ENCODE assay signal across 8 cellular contexts in genomic region chr5:50745221-50745620, GRCh38.
DNase-seq lines count a peak whose midpoint lies in the region; ATAC-seq and TF ChIP-seq lines count a peak whose summit lies in the region.

No MANE protein-coding gene starts in this region.

- TF ChIP-seq CTCF in GM06990 (IDR thresholded peaks at IDR 0.05; ENCODE audit: insufficient read depth, low read length, poor library complexity, severe bottlenecking) (no peak), sigmoid colon (IDR thresholded peaks at IDR 0.05) (no peak)

- DNase-seq in GM06990 (ENCODE audit: extremely low read depth, insufficient read length) (no peak), NCI-H1417 (lab: John Stamatoyannopoulos, UW) (peak; percentile 22 to 80 (median 48)), sigmoid colon (no peak), iPS-NIHi11 (ENCODE audit: low spot score) (no peak)
- no peak for DNase-seq in central memory CD8-positive, alpha-beta T cell (ENCODE audit: low spot score in 2 of 2)
- DNase-seq in stimulated activated CD4-positive, alpha-beta T cell treated with anti-CD3 and anti-CD28 coated beads, Interleukin-4, amount 100 ng/mL, for 1 hour = no peak
- no peak for DNase-seq in activated effector memory CD4-positive, alpha-beta T cell treated with anti-CD3 and anti-CD28 coated beads, Interleukin-2, amount 50 U/mL, for 16 hours

- H3K36me3 ChIP-seq in GM06990 (ENCODE audit: control insufficient read depth, insufficient read depth, low read length) = no peaks in the 10 kb centered on the region
- H3K36me3 ChIP-seq in sigmoid colon = no peaks in the 10 kb centered on the region

- H3K4me3 Mint-ChIP-seq in central memory CD8-positive, alpha-beta T cell = peak overlapping the region; percentile 66

- no peak for TF ChIP-seq EP300 in sigmoid colon (IDR thresholded peaks at IDR 0.05)

- H3K9me3 ChIP-seq in sigmoid colon = no peaks in the 10 kb centered on the region

- 62 to 82% methylated on average over 1 of the region's 1 CpG for WGBS in sigmoid colon, 2 donors

- H3K27me3 ChIP-seq in GM06990 (replicated peaks; ENCODE audit: control insufficient read depth, insufficient read depth, low read length) (no peaks in the 10 kb centered on the region), sigmoid colon (no peaks in the 10 kb centered on the region)

- H3K27ac Mint-ChIP-seq in central memory CD8-positive, alpha-beta T cell (ENCODE audit: low read depth) = peak overlapping the region; percentile 81

- peaks cover 77% of the 10 kb centered on the region for H3K4me1 Mint-ChIP-seq in central memory CD8-positive, alpha-beta T cell

- intact Hi-C loops in sigmoid colon (cut with DNase I) = no loop called here

- ATAC-seq in central memory CD8-positive, alpha-beta T cell (replicated peaks; ENCODE audit: extremely low read depth, poor library complexity, severe bottlenecking) = no peak
- ATAC-seq in GM18858 (IDR thresholded peaks at IDR 0.05; ENCODE audit: unreplicated experiment) = no peak

- H3K9me3 Mint-ChIP-seq in central memory CD8-positive, alpha-beta T cell = no peaks in the 10 kb centered on the region

- no peak for TF ChIP-seq POLR2A in sigmoid colon (IDR thresholded peaks at IDR 0.05)

- H3K4me1 ChIP-seq in sigmoid colon = peaks cover 0 to 20% (median 13%) of the 10 kb centered on the region in 4 donors

- H3K27ac ChIP-seq in sigmoid colon = peak overlapping the region in 3 of 4 donors; percentile 27 to 65 (median 49)

- H3K4me3 ChIP-seq in GM06990 (replicated peaks; ENCODE audit: low read depth, low read length) (peak overlapping the region; percentile 49), sigmoid colon (peak overlapping the region in 3 of 4 donors; percentile 28 to 39 (median 34))

- H3K36me3 Mint-ChIP-seq in central memory CD8-positive, alpha-beta T cell (ENCODE audit: insufficient read depth) = peaks cover 13% of the 10 kb centered on the region

- H3K27me3 Mint-ChIP-seq in central memory CD8-positive, alpha-beta T cell = no peaks in the 10 kb centered on the region

Comparison
In these comparisons a context has a peak if more than half of its experiments do, and no peak if none do; other contexts are left out.
1. DNase-seq: peak in NCI-H1417 (3 of 3); none in GM06990 (single experiment), central memory CD8-positive, alpha-beta T cell (0 of 2), sigmoid colon (single experiment), stimulated activated CD4-positive, alpha-beta T cell treated with anti-CD3 and anti-CD28 coated beads, Interleukin-4, amount 100 ng/mL, for 1 hour (single experiment), activated effector memory CD4-positive, alpha-beta T cell treated with anti-CD3 and anti-CD28 coated beads, Interleukin-2, amount 50 U/mL, for 16 hours (single experiment) and iPS-NIHi11 (single experiment).